In genomic region chr5:121175986-121176385, GRCh38 we compare ENCODE assay signal across 15 cellular contexts.
A peak's percentile ranks its signal among the peaks of the same experiment; 100 is the strongest.
DNase-seq lines count a peak whose midpoint lies in the region; ATAC-seq and TF ChIP-seq lines count a peak whose summit lies in the region.
"Had no signal": no experiment of that assay in that cellular context is flagged by ENCODE, and none has a peak within 500 bp of the region (broad histone marks: within the 10 kb centered on the region; RNA-seq: fewer than 3 reads in every experiment).

No MANE protein-coding gene starts in this region.

- H3K4me3 ChIP-seq in fibroblast of pulmonary artery (replicated peaks; ENCODE audit: low read depth, low read length), result no peak overlapping the region

- DNase-seq in fibroblast of gingiva (ENCODE audit: low read depth) (peak; percentile 55), fibroblast of pulmonary artery (ENCODE audit: low read depth) (peak; percentile 7), stromal cell of bone marrow (ENCODE audit: low read depth) (peak; percentile 33), COLO668 (lab: John Stamatoyannopoulos, UW; ENCODE audit: unreplicated experiment) (no peak), GDM1 (lab: John Stamatoyannopoulos, UW) (no peak)
- DNase-seq: C1 segment of cervical spinal cord; CD4-positive, CD25-positive, alpha-beta regulatory T cell; CD8-positive, alpha-beta T cell; DMS 273 treated with DMSO at 0.1 percent for 48 hours; DMS79; EL; GF-D8; H7; HCEC 1CT had no signal

- no peak for TF ChIP-seq CTCF in fibroblast of pulmonary artery (IDR thresholded peaks at IDR 0.05; ENCODE audit: low read length, missing control alignments)

- no peak for ATAC-seq in HG03097 (IDR thresholded peaks at IDR 0.05; ENCODE audit: low FRiP score, unreplicated experiment)
- ATAC-seq: CD8-positive, alpha-beta T cell had no signal

Comparison
In these comparisons a context has a peak if more than half of its experiments do, and no peak if none do; other contexts are left out.
1. DNase-seq: peak in fibroblast of gingiva (single experiment), fibroblast of pulmonary artery (single experiment) and stromal cell of bone marrow (single experiment); none in COLO668 (single experiment) and GDM1 (single experiment).